In the genomic region with DNA sequence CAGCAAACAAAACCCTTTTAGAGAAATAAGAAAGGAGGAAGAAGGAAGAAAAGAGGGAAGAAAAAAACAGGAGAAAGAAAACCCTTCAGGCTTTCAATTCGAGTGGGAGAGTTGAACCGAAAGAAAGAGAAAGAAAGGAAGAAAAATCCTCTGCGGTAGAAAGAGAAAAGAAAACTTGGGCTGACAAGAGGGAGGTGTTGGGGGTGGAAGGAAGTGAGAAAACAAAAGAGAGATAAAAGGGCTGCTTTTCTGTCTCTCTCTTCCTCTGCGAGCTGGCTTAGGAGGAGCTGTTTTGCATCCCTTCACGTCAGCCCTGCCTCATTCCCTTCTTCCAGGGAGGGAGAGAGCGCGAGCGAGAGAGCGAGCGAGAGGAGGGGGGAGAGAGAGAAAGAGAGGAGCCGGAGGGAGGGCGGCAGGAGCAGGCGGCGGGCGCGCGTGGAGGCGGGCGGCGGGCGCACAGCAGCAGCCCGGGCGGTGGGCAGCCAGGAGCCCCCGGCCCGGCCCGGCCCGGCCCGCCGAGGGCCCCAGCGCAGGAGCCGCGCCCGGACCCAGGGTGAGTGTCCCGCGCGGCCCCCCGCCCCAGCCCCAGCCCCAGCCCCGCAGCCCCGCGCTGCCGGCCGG, we compare ENCODE assay signal across 8 cellular contexts. TPM values are rescaled to one million over a fixed set of nuclear protein-coding genes. Genes with fewer than 3 reads are reported as not detected.
DNase-seq lines count a peak whose midpoint lies in the region; ATAC-seq and TF ChIP-seq lines count a peak whose summit lies in the region.

Gene ZNF710 (plus strand): TSS at position 263 of the 621 bp plus-strand sequence. CDS start 65,814 bp downstream, outside the sequence.

- no peaks in the 10 kb centered on the region for H3K9me3 Mint-ChIP-seq in activated naive CD8-positive, alpha-beta T cell (ENCODE audit: low read depth)
- no peaks in the 10 kb centered on the region for H3K9me3 Mint-ChIP-seq in neural crest cell

- WGBS in aorta, 2 donors, result 0 to 1% methylated on average over 3 to 42 of the region's 42 CpGs

- CTCF ChIA-PET in HEK293T (lab: Yijun Ruan, JAX), result interaction anchor here (1.1 kb wide), 1 partner anchor 86 kb away, joined by 3 read pairs; no protein-coding TSS in a partner anchor

- H3K4me1 ChIP-seq in aorta (ENCODE audit: control insufficient read depth in 1 of 2, insufficient read depth in 2 of 2, low read length in 2 of 2), result no peaks in the 10 kb centered on the region

- H3K27me3 ChIP-seq in aorta (ENCODE audit: control insufficient read depth in 1 of 2, insufficient read depth in 2 of 2, low read length in 1 of 2), result no peaks in the 10 kb centered on the region

- H3K27me3 Mint-ChIP-seq in activated naive CD8-positive, alpha-beta T cell, result no peaks in the 10 kb centered on the region
- H3K27me3 Mint-ChIP-seq in neural crest cell (ENCODE audit: low read depth), result no peaks in the 10 kb centered on the region

- H3K4me1 Mint-ChIP-seq in activated naive CD8-positive, alpha-beta T cell (ENCODE audit: low read depth), result peaks cover 41% of the 10 kb centered on the region
- H3K4me1 Mint-ChIP-seq in neural crest cell, result peaks cover 61% of the 10 kb centered on the region

- POLR2A ChIA-PET in HEK293T (lab: Yijun Ruan, JAX), result interaction anchor here (0.7 to 1.7 kb wide), 2 partner anchors 22 to 81 kb away, joined by 3 to 4 read pairs; no protein-coding TSS in a partner anchor

- no peak for TF ChIP-seq CTCF in neural crest cell (conservative IDR thresholded peaks at IDR 0.05)

- peak within 1 kb of the TSS; percentile 97 for H3K27ac Mint-ChIP-seq in activated naive CD8-positive, alpha-beta T cell
- peak within 1 kb of the TSS; percentile 96 for H3K27ac Mint-ChIP-seq in neural crest cell (ENCODE audit: unreplicated experiment)

- no peaks in the 10 kb centered on the region for H3K36me3 ChIP-seq in aorta (ENCODE audit: control insufficient read depth in 1 of 2, insufficient read depth in 2 of 2, low read length in 1 of 2)

- DNase-seq in DMS79 treated with DMSO at 0.1 percent for 48 hours (lab: John Stamatoyannopoulos, UW), result peak; percentile 15
- no peak for DNase-seq in DMS79 (lab: John Stamatoyannopoulos, UW)
- peak; percentile 69 for DNase-seq in HEK293T (ENCODE audit: extremely low spot score)
- DNase-seq in NCI-H774 (lab: John Stamatoyannopoulos, UW), result peak; percentile 18
- DNase-seq in globus pallidus (ENCODE audit: low spot score), result peak; percentile 79
- peak; percentile 22 for DNase-seq in neural crest cell (ENCODE audit: low read depth, low spot score)
- DNase-seq in aorta, result peak; percentile 67 to 83

- ATAC-seq in aorta (ENCODE audit: low FRiP score), result peak; percentile 27

- peak within 1 kb of the TSS; percentile 2 to 68 for H3K27ac ChIP-seq in aorta (ENCODE audit: low read depth in 1 of 2, low read length in 2 of 2)

- intact Hi-C loops in aorta (cut with DNase I), result loop anchor here in 1 of 2 donors (5.0 kb wide), 1 partner anchor 109 kb away; the partner anchor contains the start of gene AP3S2

- H3K4me3 ChIP-seq in aorta (ENCODE audit: low read length in 2 of 2), result peak within 1 kb of the TSS; percentile 82 to 99

- H3K9me3 ChIP-seq in aorta (ENCODE audit: control insufficient read depth, low read length), result no peaks in the 10 kb centered on the region

- H3K36me3 Mint-ChIP-seq in activated naive CD8-positive, alpha-beta T cell, result no peaks in the 10 kb centered on the region
- H3K36me3 Mint-ChIP-seq in neural crest cell (ENCODE audit: low read depth), result no peaks in the 10 kb centered on the region

- H3K4me3 Mint-ChIP-seq in activated naive CD8-positive, alpha-beta T cell, result peak within 1 kb of the TSS; percentile 96
- peak within 1 kb of the TSS; percentile 90 for H3K4me3 Mint-ChIP-seq in neural crest cell

TF ChIP-seq in HEK293T, 16 proteins besides CTCF, POLR2A, EP300 and RAD21:
- no peak for TF ChIP-seq TARDBP (IDR thresholded peaks at IDR 0.05)

RNA-seq across cellular contexts. Expression of gene ZNF710, which starts in this region (rescaled TPM):
- total RNA-seq in neural crest cell (60.3 and 64.4 TPM in 2 replicates), aorta (10 to 100 TPM; 12.0 to 17.9 TPM)
- polyA plus RNA-seq in aorta, result 1 to 10 TPM; 4.3 to 9.0 TPM
